Comparison of ENCODE assay signal across 13 cellular contexts in the genomic region with DNA sequence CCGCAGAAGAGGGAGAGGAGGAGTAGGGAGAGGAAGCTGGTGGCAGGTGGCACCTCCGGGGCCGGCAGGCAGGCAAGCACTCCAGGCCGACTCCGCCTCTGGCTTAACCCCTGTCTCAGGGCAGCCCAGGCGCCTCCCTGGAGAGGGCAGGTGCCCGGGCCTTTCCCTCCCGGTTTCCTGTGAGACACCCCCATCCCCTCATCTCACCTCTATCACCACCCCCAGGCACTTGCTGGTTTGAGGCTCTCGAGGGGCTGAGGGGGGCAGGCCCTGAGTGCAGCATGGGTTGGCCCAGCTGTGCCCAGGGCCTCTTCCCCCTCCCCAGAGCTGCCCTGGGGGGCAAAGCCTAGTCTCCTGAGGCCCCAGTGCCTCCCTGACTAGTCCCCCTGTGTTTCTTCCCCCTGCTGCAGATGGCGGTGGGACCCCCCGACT. TPM values are rescaled to one million over a fixed set of nuclear protein-coding genes. Genes with fewer than 3 reads are reported as not detected.
DNase-seq lines count a peak whose midpoint lies in the region; ATAC-seq and TF ChIP-seq lines count a peak whose summit lies in the region.
"Had no signal": no experiment of that assay in that cellular context is flagged by ENCODE, and none has a peak within 500 bp of the region (broad histone marks: within the 10 kb centered on the region; RNA-seq: fewer than 3 reads in every experiment).

No MANE protein-coding gene starts in this region.

- intact Hi-C loops in right lobe of liver (cut with DNase I): no loop called here

- no peak overlapping the region for H3K4ac ChIP-seq in mesenchymal stem cell (ENCODE audit: low read depth in 1 of 2, low read length in 2 of 2)

- H3K79me1 ChIP-seq in mesenchymal stem cell (replicated peaks; ENCODE audit: low read length, poor library complexity, severe bottlenecking): peaks cover 18% of the 10 kb centered on the region

- no peak overlapping the region for H3K9ac ChIP-seq in mesenchymal stem cell (ENCODE audit: low read length)

- no peak overlapping the region for H3K18ac ChIP-seq in mesenchymal stem cell (ENCODE audit: low read depth in 1 of 2, low read length in 2 of 2)

- H3K4me2 ChIP-seq in mesenchymal stem cell (ENCODE audit: low read length, poor library complexity, severe bottlenecking): no peak overlapping the region

- no peak overlapping the region for H3K14ac ChIP-seq in mesenchymal stem cell (ENCODE audit: low read length in 2 of 2)

- H2AFZ ChIP-seq in mesenchymal stem cell (ENCODE audit: low read depth, low read length): no peak overlapping the region

- no peak for TF ChIP-seq CTCF in right lobe of liver (IDR thresholded peaks at IDR 0.05)

- peak; percentile 3 to 44 (median 20) for ATAC-seq in right lobe of liver
- ATAC-seq in HG02571 (IDR thresholded peaks at IDR 0.05; ENCODE audit: unreplicated experiment): no peak

- no peaks in the 10 kb centered on the region for H3K9me3 ChIP-seq in right lobe of liver
- no peaks in the 10 kb centered on the region for H3K9me3 ChIP-seq in mesenchymal stem cell (ENCODE audit: control insufficient read depth, low read length)

- no peak overlapping the region for H4K8ac ChIP-seq in mesenchymal stem cell (ENCODE audit: low read length)

- H3K4me3 ChIP-seq in right lobe of liver (no peak overlapping the region), mesenchymal stem cell (ENCODE audit: insufficient read depth in 1 of 2, low read depth in 1 of 2, low read length in 2 of 2) (no peak overlapping the region)

- H2BK5ac ChIP-seq in mesenchymal stem cell (ENCODE audit: low read depth, low read length, poor library complexity, severe bottlenecking): no peak overlapping the region

- no peak overlapping the region for H4K91ac ChIP-seq in mesenchymal stem cell (ENCODE audit: low read length)

- TF ChIP-seq POLR2A in right lobe of liver (IDR thresholded peaks at IDR 0.05): no peak

- no peak overlapping the region for H2AK5ac ChIP-seq in mesenchymal stem cell (ENCODE audit: low read length, severe bottlenecking)

- H3K36me3 ChIP-seq in right lobe of liver (no peaks in the 10 kb centered on the region), mesenchymal stem cell (ENCODE audit: control insufficient read depth in 1 of 2, insufficient read depth in 2 of 2, low read depth in 1 of 2, low read length in 2 of 2) (peaks cover 24 to 70% of the 10 kb centered on the region in 2 experiments)

- no peak overlapping the region for H2BK120ac ChIP-seq in mesenchymal stem cell (ENCODE audit: low read depth, low read length)

- 21% methylated on average over 6 of the region's 11 CpGs for WGBS in right lobe of liver (ENCODE audit: insufficient coverage, low coverage, low lambda C conversion rate, missing lambda C conversion rate)
- WGBS in mesenchymal stem cell: 77% methylated on average over 6 of the region's 11 CpGs

- H3K27ac ChIP-seq in right lobe of liver (no peak overlapping the region), mesenchymal stem cell (ENCODE audit: low read length, poor library complexity, severe bottlenecking) (no peak overlapping the region)

- H2BK15ac ChIP-seq in mesenchymal stem cell (ENCODE audit: low read depth, poor library complexity, severe bottlenecking): no peak overlapping the region

- H3K4me1 ChIP-seq in right lobe of liver: no peaks in the 10 kb centered on the region
- peaks cover 2% of the 10 kb centered on the region for H3K4me1 ChIP-seq in mesenchymal stem cell (ENCODE audit: control insufficient read depth, insufficient read depth, low read depth, low read length)

- no peaks in the 10 kb centered on the region for H3K27me3 ChIP-seq in right lobe of liver
- H3K27me3 ChIP-seq in mesenchymal stem cell (ENCODE audit: control insufficient read depth in 1 of 2, insufficient read depth in 1 of 2, low read length in 2 of 2): peaks cover 10 to 27% of the 10 kb centered on the region in 2 experiments

- no peak overlapping the region for H2BK12ac ChIP-seq in mesenchymal stem cell (ENCODE audit: low read length in 2 of 2)

- no peak overlapping the region for H3K23ac ChIP-seq in mesenchymal stem cell (ENCODE audit: low read length in 2 of 2)

- peak; percentile 65 for DNase-seq in NCI-H345 (lab: John Stamatoyannopoulos, UW)
- no peak for DNase-seq in NCI-H345 treated with DMSO at 0.1 percent for 48 hours (lab: John Stamatoyannopoulos, UW; ENCODE audit: unreplicated experiment)
- peak; percentile 87 for DNase-seq in DMS153 treated with DMSO at 0.1 percent for 48 hours (lab: John Stamatoyannopoulos, UW; ENCODE audit: unreplicated experiment)
- DNase-seq in NCI-H2196 treated with DMSO at 0.1 percent for 48 hours (lab: John Stamatoyannopoulos, UW; ENCODE audit: unreplicated experiment): peak; percentile 82
- no peak for DNase-seq in right lobe of liver
- DNase-seq in mesenchymal stem cell: no peak
- no peak for DNase-seq in SIG-M5 treated with dmso at 0.1 percent for 504 hours (lab: John Stamatoyannopoulos, UW; ENCODE audit: unreplicated experiment)
- DNase-seq: amniotic stem cell, SIG-M5 had no signal

RNA-seq across cellular contexts. Expression of gene DOC2A, which starts 6.0 kb away (rescaled TPM):
- under 1 TPM in 3 of 6 experiments, not detected in 3; 0.16 to 0.66 (median 0.33) TPM for total RNA-seq in right lobe of liver
- polyA plus RNA-seq in mesenchymal stem cell (2013, experiment 1 of 2): 0.22 TPM
- polyA plus RNA-seq in mesenchymal stem cell (2013, experiment 2 of 2): 0.25 TPM

RNA-seq across cellular contexts. Expression of gene INO80E, which starts 8.8 kb away (rescaled TPM):
- 10 to 100 TPM; 22.3 to 45.8 (median 33.2) TPM for total RNA-seq in right lobe of liver
- 51.0 TPM for polyA plus RNA-seq in mesenchymal stem cell (2013, experiment 1 of 2)
- polyA plus RNA-seq in mesenchymal stem cell (2013, experiment 2 of 2): 46.7 TPM

RNA-seq across cellular contexts. Expression of gene HIRIP3, which starts 9.4 kb away (rescaled TPM):
- total RNA-seq in right lobe of liver: 10 to 100 TPM in 2 of 6 experiments, 1 to 10 TPM in 4; 5.2 to 12.9 (median 9.0) TPM
- polyA plus RNA-seq in mesenchymal stem cell (2013, experiment 1 of 2): 4.0 TPM
- polyA plus RNA-seq in mesenchymal stem cell (2013, experiment 2 of 2): 4.7 TPM

RNA-seq across cellular contexts. Expression of gene C16orf92, which starts 18.2 kb away (rescaled TPM):
- total RNA-seq in right lobe of liver: not detected
- not detected for polyA plus RNA-seq in mesenchymal stem cell (2013, experiment 1 of 2)
- polyA plus RNA-seq in mesenchymal stem cell (2013, experiment 2 of 2): not detected
- total RNA-seq: H1, posterior vena cava had no signal
- polyA plus RNA-seq: esophagus, H1 had no signal

RNA-seq across cellular contexts. Expression of gene TLCD3B, which starts 26.2 kb away (rescaled TPM):
- total RNA-seq in right lobe of liver: not detected
- 0.08 TPM for polyA plus RNA-seq in mesenchymal stem cell (2013, experiment 1 of 2)
- polyA plus RNA-seq in mesenchymal stem cell (2013, experiment 2 of 2): 0.05 TPM
- total RNA-seq: posterior vena cava had no signal

Comparison
In these comparisons a context has a peak if more than half of its experiments do, and no peak if none do; other contexts are left out.
1. DNase-seq: peak in NCI-H345 (single experiment), DMS153 treated with DMSO at 0.1 percent for 48 hours (single experiment) and NCI-H2196 treated with DMSO at 0.1 percent for 48 hours (single experiment); none in NCI-H345 treated with DMSO at 0.1 percent for 48 hours (single experiment), right lobe of liver (0 of 3), mesenchymal stem cell (single experiment) and SIG-M5 treated with dmso at 0.1 percent for 504 hours (single experiment).